In genomic region chr3:195584543-195584870, GRCh38 we compare ENCODE assay signal across 17 cellular contexts. TPM values are rescaled to one million over a fixed set of nuclear protein-coding genes. Genes with fewer than 3 reads are reported as not detected.
DNase-seq lines count a peak whose midpoint lies in the region; ATAC-seq, FAIRE-seq and TF ChIP-seq lines count a peak whose summit lies in the region.
"Had no signal": no experiment of that assay in that cellular context is flagged by ENCODE, and none has a peak within 500 bp of the region (broad histone marks: within the 10 kb centered on the region; RNA-seq: fewer than 3 reads in every experiment).

No MANE protein-coding gene starts in this region.

- H3K27ac ChIP-seq in BLaER1 (no peak overlapping the region), K562 (ENCODE audit: extremely low read depth, low read depth, low read length) (peak overlapping the region; percentile 65; the same call in 1 of the 3 replicates), layer of hippocampus (ENCODE audit: low read depth, low read length) (peak overlapping the region; percentile 85), skin epidermis (peak overlapping the region in 13 of 21 experiments; percentile 9 to 81 (median 54)), right lobe of liver (no peak overlapping the region)

- H2AFZ ChIP-seq in K562 (ENCODE audit: low read depth, low read length): peak overlapping the region; percentile 90

- FAIRE-seq in K562 (lab: Jason Lieb, UNC): no peak
- FAIRE-seq: bronchial epithelial cell, GM12891, urothelium cell line had no signal

- H3K9ac ChIP-seq in BLaER1 (no peak overlapping the region), K562 (ENCODE audit: insufficient read depth in 1 of 2, low read depth in 2 of 2, low read length in 2 of 2) (peak overlapping the region in 1 of 2 experiments; percentile 73; a peak in 1 of 4 replicates)

- in situ Hi-C loops in K562 (cut with MboI): no loop called here

- H3K4me2 ChIP-seq in BLaER1 (peak overlapping the region; percentile 44; the same call in 1 of the 2 replicates), K562 (ENCODE audit: insufficient read depth, low read length) (peak overlapping the region; percentile 63)

- H3K4me1 ChIP-seq in BLaER1 (peaks cover 65% of the 10 kb centered on the region), K562 (replicated peaks in 1 of 2; ENCODE audit: control insufficient read depth in 2 of 2, insufficient read depth in 2 of 2, low read length in 2 of 2) (peaks cover 0 to 16% of the 10 kb centered on the region in 2 experiments; a peak in 4 of 5 replicates), right lobe of liver (no peaks in the 10 kb centered on the region)

- H3K9me1 ChIP-seq in K562 (ENCODE audit: control insufficient read depth, insufficient read depth, low read length): no peaks in the 10 kb centered on the region

- H3K27me3 ChIP-seq in BLaER1 (no peaks in the 10 kb centered on the region), K562 (ENCODE audit: control insufficient read depth in 2 of 2, insufficient read depth in 2 of 2, low read length in 2 of 2) (peaks cover 11 to 25% of the 10 kb centered on the region in 2 experiments; a peak in 3 of 5 replicates), layer of hippocampus (ENCODE audit: control insufficient read depth, insufficient read depth, low read length) (no peaks in the 10 kb centered on the region), MG63 (peaks cover 2% of the 10 kb centered on the region), right lobe of liver (no peaks in the 10 kb centered on the region)

- BruUV-seq in K562 (replicated peaks; lab: Mats Ljungman, UMichigan): no TSS peak

- no peak overlapping the region for H3K4me3 ChIP-seq in BLaER1
- no peak overlapping the region for H3K4me3 ChIP-seq in K562
- no peak overlapping the region for H3K4me3 ChIP-seq in skin epidermis
- H3K4me3 ChIP-seq in MG63: no peak overlapping the region
- H3K4me3 ChIP-seq in right lobe of liver: no peak overlapping the region

- POLR2A ChIA-PET in K562 (lab: Yijun Ruan, JAX): interaction anchor here (1.1 to 1.7 kb wide), 3 partner anchors 12 to 30 kb away, joined by 3 to 6 read pairs (median 3); no protein-coding TSS in a partner anchor

- intact Hi-C loops in K562 (cut with micrococcal nuclease) (no loop called here), right lobe of liver (cut with DNase I) (no loop called here)

- no peak for TF ChIP-seq RAD21 in K562 (CRISPR knock-in tag; conservative IDR thresholded peaks at IDR 0.05 in 1 of 2, IDR thresholded peaks at IDR 0.05 in 1 of 2)

- H4K20me1 ChIP-seq in BLaER1 (no peaks in the 10 kb centered on the region), K562 (replicated peaks; ENCODE audit: control insufficient read depth, insufficient read depth, low read length) (no peaks in the 10 kb centered on the region)

- no peaks in the 10 kb centered on the region for H3K36me3 ChIP-seq in BLaER1
- no peaks in the 10 kb centered on the region for H3K36me3 ChIP-seq in K562 (ENCODE audit: control insufficient read depth, insufficient read depth, low read length)
- H3K36me3 ChIP-seq in MG63: no peaks in the 10 kb centered on the region
- H3K36me3 ChIP-seq in right lobe of liver: no peaks in the 10 kb centered on the region

- no peak for TF ChIP-seq CTCF in K562 (IDR thresholded peaks at IDR 0.05 in 2 of 3, conservative IDR thresholded peaks at IDR 0.05 in 1 of 3; ENCODE audit: insufficient read depth in 2 of 3, low read depth in 1 of 3, low read length in 3 of 3)
- no peak for TF ChIP-seq CTCF in right lobe of liver (IDR thresholded peaks at IDR 0.05)

- ATAC-seq in K562 (peak; percentile 62), right lobe of liver (no peak)
- ATAC-seq: stimulated activated effector memory CD8-positive, alpha-beta T cell treated with anti-CD3 and anti-CD28 coated beads, Interleukin-12 subunit alpha, Interleukin-12 subunit beta, amount 100 ng/mL, for 72 hours; T-helper 17 cell had no signal

- peak in 3 of 4 experiments; percentile 29 to 58 (median 50) for DNase-seq in K562 (ENCODE audit: extremely low read depth in 1 of 4, low spot score in 3 of 4)
- DNase-seq in MG63: no peak
- DNase-seq in DMS79 treated with DMSO at 0.1 percent for 48 hours (lab: John Stamatoyannopoulos, UW): no peak
- DNase-seq in right lobe of liver: no peak
- DNase-seq in NOMO-1 (lab: John Stamatoyannopoulos, UW; ENCODE audit: unreplicated experiment in 2 of 2): no peak
- DNase-seq: activated CD4-positive, alpha-beta memory T cell treated with anti-CD3 and anti-CD28 coated beads, Interleukin-2, amount 10 ng/mL, durations not matched to agents 7 days and 5 days; activated T-cell treated with anti-CD3 and anti-CD28 coated beads, Interleukin-2, amount 50 U/mL, for 24 hours; effector memory CD4-positive, alpha-beta T cell; SHP77; T-helper 17 cell had no signal

- H3K9me3 ChIP-seq in BLaER1 (peaks cover 9% of the 10 kb centered on the region), K562 (replicated peaks; ENCODE audit: control insufficient read depth, insufficient read depth, low read depth, low read length) (peaks cover 3% of the 10 kb centered on the region; the same call in 1 of the 2 replicates), MG63 (0 out of 2 replicates have a peak, but pooled peaks cover 2% of the 10 kb centered on the region), right lobe of liver (no peaks in the 10 kb centered on the region)

- TF ChIP-seq EP300 in K562 (IDR thresholded peaks at IDR 0.05; ENCODE audit: low read length): no peak

- 2% methylated on average over 4 of the region's 4 CpGs for WGBS in K562 (ENCODE audit: insufficient coverage, low coverage, missing lambda C conversion rate)
- WGBS in right lobe of liver (ENCODE audit: insufficient coverage, low coverage, low lambda C conversion rate, missing lambda C conversion rate): 69% methylated on average over 2 of the region's 4 CpGs

- TF ChIP-seq POLR2A in K562 (conservative IDR thresholded peaks at IDR 0.05) (no peak), right lobe of liver (IDR thresholded peaks at IDR 0.05) (no peak)

- CTCF ChIA-PET in K562 (lab: Yijun Ruan, JAX; ENCODE audit: low intra/inter-chr PET ratio): no interaction called here

- H3K79me2 ChIP-seq in K562 (ENCODE audit: control insufficient read depth, insufficient read depth, low read length): no peaks in the 10 kb centered on the region

TF ChIP-seq in K562, 482 proteins besides CTCF, POLR2A, EP300 and RAD21 (continues in another document):
- TF ChIP-seq ZNF589 (CRISPR knock-in tag; IDR thresholded peaks at IDR 0.05; ENCODE audit: low read depth) (0 out of 2 replicates have a peak, but pooled peaks have one; percentile 39), ATF7 (IDR thresholded peaks at IDR 0.05) (no peak), CBFA2T3 (IDR thresholded peaks at IDR 0.05) (peak; percentile 50; the same call in 1 of the 2 replicates), FOXM1 (IDR thresholded peaks at IDR 0.05; ENCODE audit: low read depth) (no peak), FOXM1 (CRISPR knock-in tag; IDR thresholded peaks at IDR 0.05; ENCODE audit: low read depth) (no peak), TAF9B (IDR thresholded peaks at IDR 0.05; ENCODE audit: partially characterized antibody) (no peak)

RNA-seq across cellular contexts. Expression of gene APOD, which starts 0.8 kb away (rescaled TPM):
- 0.42 and 0.58 TPM in 2 replicates for total RNA-seq in K562 (2011; cell fraction: chromatin; rRNA removed; ENCODE audit: low replicate concordance)
- total RNA-seq in K562 (2011; cell fraction: nucleolus; rRNA removed): 1.3 TPM in 2 replicates
- total RNA-seq in K562 (2011; cell fraction: nucleoplasm; rRNA removed): 0.29 and 1.8 TPM in 2 replicates
- total RNA-seq in K562 (2014; rRNA removed): not detected in 2 replicates
- total RNA-seq in K562 (2014; rRNA removed; fragmentation: Illumina TruSeq; extraction: Trizol): 0.25 and 0.48 TPM in 2 replicates
- total RNA-seq in K562 (2015; rRNA removed; fragmentation: Illumina TruSeq; extraction: Trizol): 0.18 TPM in 1 of 2 replicates, not detected in the other
- 0.33 and 0.83 TPM in 2 replicates for total RNA-seq in K562 (2021)
- 0.50 TPM in 1 of 2 replicates, not detected in the other for polyA plus RNA-seq in K562 (2011; rRNA removed)
- polyA plus RNA-seq in K562 (2011; cell fraction: cytosol; rRNA removed): 0.04 and 0.27 TPM in 2 replicates
- 0.11 and 0.21 TPM in 2 replicates for polyA plus RNA-seq in K562 (2011; cell fraction: nucleus; rRNA removed)
- 0.26 and 1.4 TPM in 2 replicates for polyA plus RNA-seq in K562 (2012)
- polyA plus RNA-seq in K562 (2014; fragmentation: Illumina TruSeq; extraction: Trizol): 0.48 and 0.54 TPM in 2 replicates
- polyA plus RNA-seq in K562 (2014; fragmentation: Nextera tagmentation; extraction: Ambion mirVana): under 1 TPM; 0.36 to 0.44 TPM
- 0.32 TPM in 1 of 2 replicates, not detected in the other for polyA plus RNA-seq in K562 (2014; rRNA removed)
- 0.36 and 0.74 TPM in 2 replicates for polyA minus RNA-seq in K562 (2011; rRNA and poly(A)+ RNA removed)
- polyA minus RNA-seq in K562 (2011; cell fraction: cytosol; rRNA and poly(A)+ RNA removed): not detected in 2 replicates
- not detected in 2 replicates for polyA minus RNA-seq in K562 (2011; cell fraction: nucleus; rRNA and poly(A)+ RNA removed)
- total RNA-seq in MG63 (2014; rRNA removed; shearing (Covaris generic); ENCODE audit: low replicate concordance): not detected in 2 replicates
- 1 to 10 TPM in 1 of 6 experiments, under 1 TPM in 5; 0.29 to 5.6 (median 0.41) TPM for total RNA-seq in right lobe of liver
- total RNA-seq: activated CD4-positive, alpha-beta memory T cell treated with anti-CD3 and anti-CD28 coated beads, Interleukin-2, amount 10 ng/mL, durations not matched to agents 7 days and 5 days; T-helper 17 cell had no signal

RNA-seq across cellular contexts. Expression of gene PPP1R2, which starts 41.4 kb away (rescaled TPM):
- total RNA-seq in K562 (2011; cell fraction: chromatin; rRNA removed; ENCODE audit: low replicate concordance): 24.1 and 28.1 TPM in 2 replicates
- total RNA-seq in K562 (2011; cell fraction: nucleolus; rRNA removed): 30.3 and 30.7 TPM in 2 replicates
- total RNA-seq in K562 (2011; cell fraction: nucleoplasm; rRNA removed): 19.5 and 31.0 TPM in 2 replicates
- total RNA-seq in K562 (2014; rRNA removed) (115 and 196 TPM in 2 replicates), K562 (2014; rRNA removed; fragmentation: Illumina TruSeq; extraction: Trizol) (42.4 and 43.6 TPM in 2 replicates), K562 (2015; rRNA removed; fragmentation: Illumina TruSeq; extraction: Trizol) (38.0 and 51.0 TPM in 2 replicates), K562 (2021) (40.3 and 43.1 TPM in 2 replicates), right lobe of liver (10 to 100 TPM; 10.3 to 25.4 (median 14.9) TPM)
- polyA plus RNA-seq in K562 (2011; rRNA removed) (29.9 and 46.0 TPM in 2 replicates), K562 (2014; fragmentation: Illumina TruSeq; extraction: Trizol) (27.1 and 33.6 TPM in 2 replicates), K562 (2014; fragmentation: Nextera tagmentation; extraction: Ambion mirVana) (10 to 100 TPM in 1 of 2 experiments, 1 to 10 TPM in 1; 9.4 to 10.5 TPM), K562 (2014; rRNA removed) (18.7 and 19.9 TPM in 2 replicates)
- polyA plus RNA-seq in K562 (2011; cell fraction: cytosol; rRNA removed): 13.0 and 36.8 TPM in 2 replicates
- polyA plus RNA-seq in K562 (2011; cell fraction: nucleus; rRNA removed): 22.0 and 35.1 TPM in 2 replicates
- polyA plus RNA-seq in K562 (2012): 19.6 and 48.2 TPM in 2 replicates
- 65.6 and 72.0 TPM in 2 replicates for polyA minus RNA-seq in K562 (2011; rRNA and poly(A)+ RNA removed)
- polyA minus RNA-seq in K562 (2011; cell fraction: cytosol; rRNA and poly(A)+ RNA removed): 34.6 and 47.6 TPM in 2 replicates
- polyA minus RNA-seq in K562 (2011; cell fraction: nucleus; rRNA and poly(A)+ RNA removed): 29.4 and 35.7 TPM in 2 replicates
- 30.9 and 43.4 TPM in 2 replicates for total RNA-seq in MG63 (2014; rRNA removed; shearing (Covaris generic); ENCODE audit: low replicate concordance)

Comparison
In these comparisons a context has a peak if more than half of its experiments do, and no peak if none do; other contexts are left out.
1. H3K27ac ChIP-seq: peak in K562 (single experiment), layer of hippocampus (single experiment) and skin epidermis (13 of 21); none in BLaER1 (single experiment) and right lobe of liver (0 of 3).
2. DNase-seq: peak in K562 (3 of 4); none in MG63 (single experiment), DMS79 treated with DMSO at 0.1 percent for 48 hours (single experiment), right lobe of liver (0 of 3) and NOMO-1 (0 of 2).